27 cellular contexts compared by ENCODE assay signal in the genomic region with DNA sequence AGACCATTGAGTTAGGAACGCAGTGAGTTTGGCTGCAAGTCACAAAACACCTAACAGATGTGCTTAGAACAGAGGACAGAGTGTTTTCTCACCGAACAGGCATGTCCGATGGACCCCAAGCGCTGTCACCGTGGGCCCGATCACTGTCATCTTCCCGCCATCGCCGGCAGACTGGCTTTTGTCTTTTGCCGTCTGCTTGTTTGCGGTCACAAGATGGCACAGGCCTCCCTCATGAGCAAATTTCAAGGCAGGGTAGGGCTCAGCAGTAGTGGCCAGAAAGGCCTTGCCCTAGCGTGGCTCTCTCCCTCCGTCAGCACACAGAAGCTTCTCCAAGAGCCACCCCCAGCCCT.
"Had no signal": no experiment of that assay in that cellular context is flagged by ENCODE, and none has a peak within 500 bp of the region (broad histone marks: within the 10 kb centered on the region; RNA-seq: fewer than 3 reads in every experiment).

No MANE protein-coding gene starts in this region.

- H3K36me3 ChIP-seq: neural progenitor cell, ovary had no signal

- H3K9me3 ChIP-seq: colonic mucosa, gastrocnemius medialis, left lung, right lobe of liver, stomach, thyroid gland had no signal

- H3K9ac ChIP-seq: neural progenitor cell had no signal

- H3K4me3 ChIP-seq: colonic mucosa, gastrocnemius medialis, left lung, lung, neural progenitor cell, ovary, right lobe of liver, smooth muscle cell, stomach, thyroid gland had no signal

- H3K4me1 Mint-ChIP-seq: endodermal cell; memory B cell; nephron; neural progenitor cell; stimulated activated effector memory CD8-positive, alpha-beta T cell treated with anti-CD3 and anti-CD28 coated beads, Interleukin-12 subunit alpha, Interleukin-12 subunit beta, amount 100 ng/mL, for 72 hours had no signal

- H3K4me1 ChIP-seq: colonic mucosa, gastrocnemius medialis, left lung, neural progenitor cell, right lobe of liver, stomach, thyroid gland had no signal

- ATAC-seq: gastrocnemius medialis, left lung had no signal

- H2AFZ ChIP-seq: neural progenitor cell had no signal

- H3K27me3 Mint-ChIP-seq: dendritic cell treated with granulocyte-macrophage colony-stimulating factor and Interleukin-4, amounts not matched to agents 40 ng/mL and 50 ng/mL, for 4 days; memory B cell had no signal

- H3K4me2 ChIP-seq: neural progenitor cell, smooth muscle cell had no signal

- H3K4me3 Mint-ChIP-seq: dendritic cell treated with granulocyte-macrophage colony-stimulating factor and Interleukin-4, amounts not matched to agents 40 ng/mL and 50 ng/mL, for 4 days; endodermal cell; memory B cell; nephron; neural progenitor cell; stimulated activated effector memory CD8-positive, alpha-beta T cell treated with anti-CD3 and anti-CD28 coated beads, Interleukin-12 subunit alpha, Interleukin-12 subunit beta, amount 100 ng/mL, for 72 hours had no signal

- H3K27ac Mint-ChIP-seq: dendritic cell treated with granulocyte-macrophage colony-stimulating factor and Interleukin-4, amounts not matched to agents 40 ng/mL and 50 ng/mL, for 4 days; endodermal cell; memory B cell; nephron had no signal

- DNase-seq: central memory CD4-positive, alpha-beta T cell; colonic mucosa; effector CD8-positive, alpha-beta T cell; endodermal cell; foreskin fibroblast; gastrocnemius medialis; head of caudate nucleus; left cardiac atrium; left lung; nucleus accumbens; ovary; retina; right lobe of liver; stimulated activated CD4-positive, alpha-beta T cell treated with anti-CD3 and anti-CD28 coated beads, Interleukin-2, amount 100 ng/mL, for 24 hours; stimulated activated CD4-positive, alpha-beta T cell treated with anti-CD3 and anti-CD28 coated beads, Interleukin-4, amount 100 ng/mL, for 24 hours; stimulated activated naive CD4-positive, alpha-beta T cell treated with Interleukin-2 at 50 U/mL for 16 hours; stomach; thyroid gland; trophoblast cell had no signal

- H3K27me3 ChIP-seq: colonic mucosa, gastrocnemius medialis, left lung, neural progenitor cell, ovary, right lobe of liver, stomach, thyroid gland had no signal

- H3K27ac ChIP-seq: colonic mucosa, epithelial cell of prostate, gastrocnemius medialis, left lung, neural progenitor cell, ovary, right lobe of liver, stomach, thyroid gland had no signal
